Comparison of ENCODE assay signal across 5 cellular contexts in the genomic region with DNA sequence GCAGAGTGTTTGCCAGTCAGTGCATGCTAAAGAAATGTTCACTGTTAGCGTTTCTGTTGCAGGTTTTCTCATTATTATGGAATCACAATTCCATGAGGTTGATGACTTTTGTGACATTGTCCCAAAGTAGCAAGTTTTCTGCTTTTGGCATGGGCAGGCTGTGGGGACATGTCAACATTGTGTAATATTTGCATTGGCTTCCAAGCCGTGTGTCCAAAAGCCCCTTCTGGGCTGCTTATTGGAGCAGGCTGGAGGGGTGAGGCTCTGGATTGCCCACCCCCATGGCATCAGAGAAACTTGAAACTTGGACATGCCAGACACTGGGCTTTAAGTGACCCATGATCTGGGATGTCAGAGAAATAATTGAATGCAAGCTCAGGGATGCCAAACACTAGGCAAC.
"Had no signal": no experiment of that assay in that cellular context is flagged by ENCODE, and none has a peak within 500 bp of the region (broad histone marks: within the 10 kb centered on the region; RNA-seq: fewer than 3 reads in every experiment).

No MANE protein-coding gene starts in this region.

- H3K4me3 Mint-ChIP-seq: GM23338, HFFc6, IgD-negative memory B cell had no signal

- H3K4me3 ChIP-seq: GM23338, HAP-1 had no signal

- H3K9me3 Mint-ChIP-seq: GM23338, HFFc6, IgD-negative memory B cell had no signal

- H3K36me3 ChIP-seq: HAP-1 had no signal

- H3K4me2 ChIP-seq: GM23338 had no signal

- H3K36me3 Mint-ChIP-seq: IgD-negative memory B cell had no signal

- H3K4me1 ChIP-seq: HAP-1 had no signal

- H3K9me3 ChIP-seq: HAP-1 had no signal

- H3K4me1 Mint-ChIP-seq: IgD-negative memory B cell had no signal

- H2AFZ ChIP-seq: GM23338 had no signal

- FAIRE-seq: HTR-8/SVneo had no signal

- H3K27ac Mint-ChIP-seq: GM23338, HFFc6, IgD-negative memory B cell had no signal
